ENCODE assay signal across 1 cellular context in genomic region chr4:126969781-126970180, GRCh38.
TF ChIP-seq lines count a peak whose summit lies in the region.

No MANE protein-coding gene starts in this region.

TF ChIP-seq in IMR-90, 13 proteins besides CTCF, POLR2A, EP300 and RAD21 (continued from another document):
- no peak for TF ChIP-seq MXI1 (IDR thresholded peaks at IDR 0.05; ENCODE audit: borderline replicate concordance, low read depth, low read length)
- no peak for TF ChIP-seq FOS (IDR thresholded peaks at IDR 0.05; ENCODE audit: low read depth, low read length)
- TF ChIP-seq NFE2L2 (IDR thresholded peaks at IDR 0.05; ENCODE audit: low read depth, low read length), result no peak
- TF ChIP-seq MAFK (IDR thresholded peaks at IDR 0.05; ENCODE audit: low read depth, low read length), result no peak
- TF ChIP-seq BHLHE40 (IDR thresholded peaks at IDR 0.05; ENCODE audit: low read depth, low read length), result no peak
- TF ChIP-seq SMC3 (IDR thresholded peaks at IDR 0.05; ENCODE audit: low read depth, low read length), result no peak
- no peak for TF ChIP-seq CEBPB (IDR thresholded peaks at IDR 0.05; ENCODE audit: low read depth, low read length)
- TF ChIP-seq, protein P1, sequence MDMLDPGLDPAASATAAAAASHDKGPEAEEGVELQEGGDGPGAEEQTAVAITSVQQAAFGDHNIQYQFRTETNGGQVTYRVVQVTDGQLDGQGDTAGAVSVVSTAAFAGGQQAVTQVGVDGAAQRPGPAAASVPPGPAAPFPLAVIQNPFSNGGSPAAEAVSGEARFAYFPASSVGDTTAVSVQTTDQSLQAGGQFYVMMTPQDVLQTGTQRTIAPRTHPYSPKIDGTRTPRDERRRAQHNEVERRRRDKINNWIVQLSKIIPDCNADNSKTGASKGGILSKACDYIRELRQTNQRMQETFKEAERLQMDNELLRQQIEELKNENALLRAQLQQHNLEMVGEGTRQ (IDR thresholded peaks at IDR 0.05; ENCODE audit: low read depth, low read length), result no peak
- TF ChIP-seq, protein P2, sequence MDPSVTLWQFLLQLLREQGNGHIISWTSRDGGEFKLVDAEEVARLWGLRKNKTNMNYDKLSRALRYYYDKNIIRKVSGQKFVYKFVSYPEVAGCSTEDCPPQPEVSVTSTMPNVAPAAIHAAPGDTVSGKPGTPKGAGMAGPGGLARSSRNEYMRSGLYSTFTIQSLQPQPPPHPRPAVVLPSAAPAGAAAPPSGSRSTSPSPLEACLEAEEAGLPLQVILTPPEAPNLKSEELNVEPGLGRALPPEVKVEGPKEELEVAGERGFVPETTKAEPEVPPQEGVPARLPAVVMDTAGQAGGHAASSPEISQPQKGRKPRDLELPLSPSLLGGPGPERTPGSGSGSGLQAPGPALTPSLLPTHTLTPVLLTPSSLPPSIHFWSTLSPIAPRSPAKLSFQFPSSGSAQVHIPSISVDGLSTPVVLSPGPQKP (IDR thresholded peaks at IDR 0.05; ENCODE audit: borderline replicate concordance, low read depth, low read length), result no peak
